1 cellular context compared by ENCODE assay signal in the genomic region with DNA sequence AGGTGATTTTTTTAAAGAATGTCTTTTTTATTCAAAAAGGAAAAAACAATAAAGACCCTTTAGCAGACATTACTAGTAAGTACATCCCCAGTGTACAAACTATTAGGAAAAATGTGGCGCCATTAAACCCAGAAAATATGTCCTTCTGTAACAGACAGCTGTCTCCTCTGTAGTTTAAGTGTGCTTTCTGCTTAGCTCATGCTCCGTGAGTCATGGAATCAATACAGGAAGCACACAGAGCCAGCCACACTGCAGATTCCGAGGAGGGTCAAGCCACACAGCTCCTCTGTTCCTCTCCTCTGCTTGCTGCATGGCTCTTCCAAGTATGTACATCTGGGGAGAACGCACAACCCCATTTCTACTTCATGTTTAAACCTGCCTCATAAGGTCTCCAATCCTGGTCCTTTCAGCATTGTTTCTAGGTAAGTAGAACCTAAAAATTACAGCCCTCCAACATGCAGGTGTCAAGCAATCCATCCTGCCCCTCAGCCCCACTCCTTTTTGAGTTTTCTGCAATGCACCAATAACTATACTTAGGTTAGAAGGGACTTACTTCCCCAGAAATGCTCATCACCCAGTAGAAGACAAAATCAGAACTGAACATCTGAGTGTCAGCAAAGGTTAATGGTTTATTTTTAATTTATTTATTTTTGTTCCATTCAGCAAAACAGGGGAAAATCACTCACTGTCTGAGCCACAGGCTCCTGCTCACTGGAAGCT.
TF ChIP-seq lines count a peak whose summit lies in the region.

No MANE protein-coding gene starts in this region.

TF ChIP-seq in liver, 16 proteins besides CTCF, POLR2A, EP300 and RAD21 (continued from another document):
- no peak for TF ChIP-seq ZBTB33 (IDR thresholded peaks at IDR 0.05)
- peak; percentile 32 for TF ChIP-seq YY1 (IDR thresholded peaks at IDR 0.05)
- no peak for TF ChIP-seq HNF4G (IDR thresholded peaks at IDR 0.05)
- TF ChIP-seq FOXA1 (IDR thresholded peaks at IDR 0.05) = no peak
- TF ChIP-seq SP1 (IDR thresholded peaks at IDR 0.05) = no peak
- peak; percentile 90 to 93 for TF ChIP-seq JUND (IDR thresholded peaks at IDR 0.05)
